Comparison of ENCODE assay signal across 1 cellular context in the genomic region with DNA sequence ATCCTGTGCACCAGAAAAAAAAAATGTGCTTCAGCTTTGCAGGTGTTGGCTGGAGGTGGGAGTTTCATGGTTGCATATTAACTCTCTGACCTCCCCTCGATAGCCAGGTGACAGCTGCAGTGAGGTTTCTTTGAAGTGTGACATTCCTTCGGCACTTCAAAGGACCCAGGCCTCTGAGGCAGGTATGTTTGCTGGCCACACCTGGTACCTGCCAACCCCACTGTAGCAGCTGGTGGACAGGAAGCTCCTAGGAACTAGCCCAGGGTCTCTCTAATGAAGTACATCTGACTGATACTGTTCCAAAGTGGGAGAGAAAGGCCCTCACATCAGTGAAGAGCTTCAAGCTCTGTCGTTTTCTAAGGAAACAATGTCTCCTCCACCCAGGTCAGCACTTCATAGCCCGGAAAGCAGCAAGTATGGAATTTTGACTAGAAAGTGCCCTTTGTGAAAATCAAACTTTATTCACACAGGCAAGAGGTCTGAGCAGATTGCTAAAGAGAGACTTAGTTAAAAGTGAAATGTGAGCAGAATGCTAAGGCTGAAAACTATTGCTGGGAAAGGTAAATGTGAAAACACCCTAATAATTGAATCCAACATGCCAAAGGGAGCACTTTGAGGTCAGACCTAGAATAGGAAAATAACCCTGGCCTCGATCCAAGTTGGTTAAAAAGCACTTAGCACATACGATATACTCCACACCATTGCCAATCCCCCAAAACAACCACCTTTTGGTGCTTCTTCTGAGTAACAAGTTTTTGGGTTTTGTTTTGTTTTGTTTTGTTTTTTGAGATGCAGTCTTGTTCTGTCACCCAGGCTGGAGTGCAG.
TF ChIP-seq lines count a peak whose summit lies in the region.

No MANE protein-coding gene starts in this region.

TF ChIP-seq in HepG2, 621 proteins besides CTCF, POLR2A, EP300 and RAD21 (continued from another document and continues in another):
- TF ChIP-seq, protein P1, sequence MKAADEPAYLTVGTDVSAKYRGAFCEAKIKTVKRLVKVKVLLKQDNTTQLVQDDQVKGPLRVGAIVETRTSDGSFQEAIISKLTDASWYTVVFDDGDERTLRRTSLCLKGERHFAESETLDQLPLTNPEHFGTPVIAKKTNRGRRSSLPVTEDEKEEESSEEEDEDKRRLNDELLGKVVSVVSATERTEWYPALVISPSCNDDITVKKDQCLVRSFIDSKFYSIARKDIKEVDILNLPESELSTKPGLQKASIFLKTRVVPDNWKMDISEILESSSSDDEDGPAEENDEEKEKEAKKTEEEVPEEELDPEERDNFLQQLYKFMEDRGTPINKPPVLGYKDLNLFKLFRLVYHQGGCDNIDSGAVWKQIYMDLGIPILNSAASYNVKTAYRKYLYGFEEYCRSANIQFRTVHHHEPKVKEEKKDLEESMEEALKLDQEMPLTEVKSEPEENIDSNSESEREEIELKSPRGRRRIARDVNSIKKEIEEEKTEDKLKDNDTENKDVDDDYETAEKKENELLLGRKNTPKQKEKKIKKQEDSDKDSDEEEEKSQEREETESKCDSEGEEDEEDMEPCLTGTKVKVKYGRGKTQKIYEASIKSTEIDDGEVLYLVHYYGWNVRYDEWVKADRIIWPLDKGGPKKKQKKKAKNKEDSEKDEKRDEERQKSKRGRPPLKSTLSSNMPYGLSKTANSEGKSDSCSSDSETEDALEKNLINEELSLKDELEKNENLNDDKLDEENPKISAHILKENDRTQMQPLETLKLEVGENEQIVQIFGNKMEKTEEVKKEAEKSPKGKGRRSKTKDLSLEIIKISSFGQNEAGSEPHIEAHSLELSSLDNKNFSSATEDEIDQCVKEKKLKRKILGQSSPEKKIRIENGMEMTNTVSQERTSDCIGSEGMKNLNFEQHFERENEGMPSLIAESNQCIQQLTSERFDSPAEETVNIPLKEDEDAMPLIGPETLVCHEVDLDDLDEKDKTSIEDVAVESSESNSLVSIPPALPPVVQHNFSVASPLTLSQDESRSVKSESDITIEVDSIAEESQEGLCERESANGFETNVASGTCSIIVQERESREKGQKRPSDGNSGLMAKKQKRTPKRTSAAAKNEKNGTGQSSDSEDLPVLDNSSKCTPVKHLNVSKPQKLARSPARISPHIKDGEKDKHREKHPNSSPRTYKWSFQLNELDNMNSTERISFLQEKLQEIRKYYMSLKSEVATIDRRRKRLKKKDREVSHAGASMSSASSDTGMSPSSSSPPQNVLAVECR (CRISPR knock-in tag; IDR thresholded peaks at IDR 0.05; ENCODE audit: borderline replicate concordance): no peak; the same call in 1 of the 2 replicates
- TF ChIP-seq, protein P2, sequence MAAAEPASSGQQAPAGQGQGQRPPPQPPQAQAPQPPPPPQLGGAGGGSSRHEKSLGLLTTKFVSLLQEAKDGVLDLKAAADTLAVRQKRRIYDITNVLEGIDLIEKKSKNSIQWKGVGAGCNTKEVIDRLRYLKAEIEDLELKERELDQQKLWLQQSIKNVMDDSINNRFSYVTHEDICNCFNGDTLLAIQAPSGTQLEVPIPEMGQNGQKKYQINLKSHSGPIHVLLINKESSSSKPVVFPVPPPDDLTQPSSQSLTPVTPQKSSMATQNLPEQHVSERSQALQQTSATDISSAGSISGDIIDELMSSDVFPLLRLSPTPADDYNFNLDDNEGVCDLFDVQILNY (CRISPR knock-in tag; conservative IDR thresholded peaks at IDR 0.05): no peak
- TF ChIP-seq KMT2A (CRISPR knock-in tag; IDR thresholded peaks at IDR 0.05) (no peak), NFE2L1 (CRISPR knock-in tag; IDR thresholded peaks at IDR 0.05; ENCODE audit: borderline replicate concordance) (no peak), ZFP62 (CRISPR knock-in tag; IDR thresholded peaks at IDR 0.05) (no peak), STAG1 (CRISPR knock-in tag; IDR thresholded peaks at IDR 0.05) (peak; percentile 28; the same call in 1 of the 2 replicates), ZNF547 (CRISPR knock-in tag; IDR thresholded peaks at IDR 0.05) (no peak), TP53 (CRISPR knock-in tag; conservative IDR thresholded peaks at IDR 0.05) (no peak), ZNF225 (CRISPR knock-in tag; IDR thresholded peaks at IDR 0.05) (no peak), RNF2 (conservative IDR thresholded peaks at IDR 0.05; ENCODE audit: low read depth) (no peak), ZSCAN30 (CRISPR knock-in tag; IDR thresholded peaks at IDR 0.05) (no peak), ZNF230 (CRISPR knock-in tag; IDR thresholded peaks at IDR 0.05) (no peak), AGO1 (IDR thresholded peaks at IDR 0.05; ENCODE audit: low read depth, low read length, poor library complexity, severe bottlenecking) (no peak), NR2F1 (CRISPR knock-in tag; IDR thresholded peaks at IDR 0.05) (no peak), ZFP90 (CRISPR knock-in tag; IDR thresholded peaks at IDR 0.05; ENCODE audit: borderline replicate concordance) (no peak), CREB1 (IDR thresholded peaks at IDR 0.05) (no peak), CREB1 (CRISPR knock-in tag; IDR thresholded peaks at IDR 0.05) (no peak), JDP2 (CRISPR knock-in tag; IDR thresholded peaks at IDR 0.05; ENCODE audit: borderline replicate concordance) (no peak), POLR2G (IDR thresholded peaks at IDR 0.05; ENCODE audit: low read depth, low read length) (no peak), SALL1 (CRISPR knock-in tag; IDR thresholded peaks at IDR 0.05) (peak; percentile 88), HHEX (CRISPR knock-in tag; IDR thresholded peaks at IDR 0.05) (no peak), ZNF562 (CRISPR knock-in tag; IDR thresholded peaks at IDR 0.05; ENCODE audit: borderline replicate concordance) (no peak), ZNF282 (IDR thresholded peaks at IDR 0.05; ENCODE audit: partially characterized antibody) (no peak), SMC3 (IDR thresholded peaks at IDR 0.05; ENCODE audit: low read length) (no peak), ETV5 (CRISPR knock-in tag; IDR thresholded peaks at IDR 0.05; ENCODE audit: borderline replicate concordance) (peak; percentile 73; the same call in 1 of the 2 replicates), SNAPC2 (CRISPR knock-in tag; IDR thresholded peaks at IDR 0.05) (no peak), ARNT2 (CRISPR knock-in tag; IDR thresholded peaks at IDR 0.05; ENCODE audit: low read depth) (no peak), MIXL1 (CRISPR knock-in tag; IDR thresholded peaks at IDR 0.05) (0 out of 2 replicates have a peak, but pooled peaks have one; percentile 27), PTBP1 (IDR thresholded peaks at IDR 0.05; ENCODE audit: low read depth, low read length, poor library complexity, severe bottlenecking) (no peak), CHCHD3 (CRISPR knock-in tag; IDR thresholded peaks at IDR 0.05) (no peak)
- TF ChIP-seq, protein P3, sequence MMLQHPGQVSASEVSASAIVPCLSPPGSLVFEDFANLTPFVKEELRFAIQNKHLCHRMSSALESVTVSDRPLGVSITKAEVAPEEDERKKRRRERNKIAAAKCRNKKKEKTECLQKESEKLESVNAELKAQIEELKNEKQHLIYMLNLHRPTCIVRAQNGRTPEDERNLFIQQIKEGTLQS (CRISPR knock-in tag; IDR thresholded peaks at IDR 0.05): 0 out of 2 replicates have a peak, but pooled peaks have one; percentile 38
- TF ChIP-seq, protein P4, sequence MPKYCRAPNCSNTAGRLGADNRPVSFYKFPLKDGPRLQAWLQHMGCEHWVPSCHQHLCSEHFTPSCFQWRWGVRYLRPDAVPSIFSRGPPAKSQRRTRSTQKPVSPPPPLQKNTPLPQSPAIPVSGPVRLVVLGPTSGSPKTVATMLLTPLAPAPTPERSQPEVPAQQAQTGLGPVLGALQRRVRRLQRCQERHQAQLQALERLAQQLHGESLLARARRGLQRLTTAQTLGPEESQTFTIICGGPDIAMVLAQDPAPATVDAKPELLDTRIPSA (CRISPR knock-in tag; IDR thresholded peaks at IDR 0.05; ENCODE audit: borderline replicate concordance): no peak
- TF ChIP-seq, protein P5, sequence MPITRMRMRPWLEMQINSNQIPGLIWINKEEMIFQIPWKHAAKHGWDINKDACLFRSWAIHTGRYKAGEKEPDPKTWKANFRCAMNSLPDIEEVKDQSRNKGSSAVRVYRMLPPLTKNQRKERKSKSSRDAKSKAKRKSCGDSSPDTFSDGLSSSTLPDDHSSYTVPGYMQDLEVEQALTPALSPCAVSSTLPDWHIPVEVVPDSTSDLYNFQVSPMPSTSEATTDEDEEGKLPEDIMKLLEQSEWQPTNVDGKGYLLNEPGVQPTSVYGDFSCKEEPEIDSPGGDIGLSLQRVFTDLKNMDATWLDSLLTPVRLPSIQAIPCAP (CRISPR knock-in tag; IDR thresholded peaks at IDR 0.05; ENCODE audit: low read depth): no peak
- TF ChIP-seq, protein P6, sequence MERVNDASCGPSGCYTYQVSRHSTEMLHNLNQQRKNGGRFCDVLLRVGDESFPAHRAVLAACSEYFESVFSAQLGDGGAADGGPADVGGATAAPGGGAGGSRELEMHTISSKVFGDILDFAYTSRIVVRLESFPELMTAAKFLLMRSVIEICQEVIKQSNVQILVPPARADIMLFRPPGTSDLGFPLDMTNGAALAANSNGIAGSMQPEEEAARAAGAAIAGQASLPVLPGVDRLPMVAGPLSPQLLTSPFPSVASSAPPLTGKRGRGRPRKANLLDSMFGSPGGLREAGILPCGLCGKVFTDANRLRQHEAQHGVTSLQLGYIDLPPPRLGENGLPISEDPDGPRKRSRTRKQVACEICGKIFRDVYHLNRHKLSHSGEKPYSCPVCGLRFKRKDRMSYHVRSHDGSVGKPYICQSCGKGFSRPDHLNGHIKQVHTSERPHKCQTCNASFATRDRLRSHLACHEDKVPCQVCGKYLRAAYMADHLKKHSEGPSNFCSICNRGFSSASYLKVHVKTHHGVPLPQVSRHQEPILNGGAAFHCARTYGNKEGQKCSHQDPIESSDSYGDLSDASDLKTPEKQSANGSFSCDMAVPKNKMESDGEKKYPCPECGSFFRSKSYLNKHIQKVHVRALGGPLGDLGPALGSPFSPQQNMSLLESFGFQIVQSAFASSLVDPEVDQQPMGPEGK (CRISPR knock-in tag; IDR thresholded peaks at IDR 0.05): no peak
- TF ChIP-seq, protein P7, sequence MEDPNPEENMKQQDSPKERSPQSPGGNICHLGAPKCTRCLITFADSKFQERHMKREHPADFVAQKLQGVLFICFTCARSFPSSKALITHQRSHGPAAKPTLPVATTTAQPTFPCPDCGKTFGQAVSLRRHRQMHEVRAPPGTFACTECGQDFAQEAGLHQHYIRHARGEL (CRISPR knock-in tag; IDR thresholded peaks at IDR 0.05): no peak
- TF ChIP-seq, protein P8, sequence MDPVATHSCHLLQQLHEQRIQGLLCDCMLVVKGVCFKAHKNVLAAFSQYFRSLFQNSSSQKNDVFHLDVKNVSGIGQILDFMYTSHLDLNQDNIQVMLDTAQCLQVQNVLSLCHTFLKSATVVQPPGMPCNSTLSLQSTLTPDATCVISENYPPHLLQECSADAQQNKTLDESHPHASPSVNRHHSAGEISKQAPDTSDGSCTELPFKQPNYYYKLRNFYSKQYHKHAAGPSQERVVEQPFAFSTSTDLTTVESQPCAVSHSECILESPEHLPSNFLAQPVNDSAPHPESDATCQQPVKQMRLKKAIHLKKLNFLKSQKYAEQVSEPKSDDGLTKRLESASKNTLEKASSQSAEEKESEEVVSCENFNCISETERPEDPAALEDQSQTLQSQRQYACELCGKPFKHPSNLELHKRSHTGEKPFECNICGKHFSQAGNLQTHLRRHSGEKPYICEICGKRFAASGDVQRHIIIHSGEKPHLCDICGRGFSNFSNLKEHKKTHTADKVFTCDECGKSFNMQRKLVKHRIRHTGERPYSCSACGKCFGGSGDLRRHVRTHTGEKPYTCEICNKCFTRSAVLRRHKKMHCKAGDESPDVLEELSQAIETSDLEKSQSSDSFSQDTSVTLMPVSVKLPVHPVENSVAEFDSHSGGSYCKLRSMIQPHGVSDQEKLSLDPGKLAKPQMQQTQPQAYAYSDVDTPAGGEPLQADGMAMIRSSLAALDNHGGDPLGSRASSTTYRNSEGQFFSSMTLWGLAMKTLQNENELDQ (CRISPR knock-in tag; IDR thresholded peaks at IDR 0.05; ENCODE audit: borderline replicate concordance): no peak
- TF ChIP-seq, protein P9, sequence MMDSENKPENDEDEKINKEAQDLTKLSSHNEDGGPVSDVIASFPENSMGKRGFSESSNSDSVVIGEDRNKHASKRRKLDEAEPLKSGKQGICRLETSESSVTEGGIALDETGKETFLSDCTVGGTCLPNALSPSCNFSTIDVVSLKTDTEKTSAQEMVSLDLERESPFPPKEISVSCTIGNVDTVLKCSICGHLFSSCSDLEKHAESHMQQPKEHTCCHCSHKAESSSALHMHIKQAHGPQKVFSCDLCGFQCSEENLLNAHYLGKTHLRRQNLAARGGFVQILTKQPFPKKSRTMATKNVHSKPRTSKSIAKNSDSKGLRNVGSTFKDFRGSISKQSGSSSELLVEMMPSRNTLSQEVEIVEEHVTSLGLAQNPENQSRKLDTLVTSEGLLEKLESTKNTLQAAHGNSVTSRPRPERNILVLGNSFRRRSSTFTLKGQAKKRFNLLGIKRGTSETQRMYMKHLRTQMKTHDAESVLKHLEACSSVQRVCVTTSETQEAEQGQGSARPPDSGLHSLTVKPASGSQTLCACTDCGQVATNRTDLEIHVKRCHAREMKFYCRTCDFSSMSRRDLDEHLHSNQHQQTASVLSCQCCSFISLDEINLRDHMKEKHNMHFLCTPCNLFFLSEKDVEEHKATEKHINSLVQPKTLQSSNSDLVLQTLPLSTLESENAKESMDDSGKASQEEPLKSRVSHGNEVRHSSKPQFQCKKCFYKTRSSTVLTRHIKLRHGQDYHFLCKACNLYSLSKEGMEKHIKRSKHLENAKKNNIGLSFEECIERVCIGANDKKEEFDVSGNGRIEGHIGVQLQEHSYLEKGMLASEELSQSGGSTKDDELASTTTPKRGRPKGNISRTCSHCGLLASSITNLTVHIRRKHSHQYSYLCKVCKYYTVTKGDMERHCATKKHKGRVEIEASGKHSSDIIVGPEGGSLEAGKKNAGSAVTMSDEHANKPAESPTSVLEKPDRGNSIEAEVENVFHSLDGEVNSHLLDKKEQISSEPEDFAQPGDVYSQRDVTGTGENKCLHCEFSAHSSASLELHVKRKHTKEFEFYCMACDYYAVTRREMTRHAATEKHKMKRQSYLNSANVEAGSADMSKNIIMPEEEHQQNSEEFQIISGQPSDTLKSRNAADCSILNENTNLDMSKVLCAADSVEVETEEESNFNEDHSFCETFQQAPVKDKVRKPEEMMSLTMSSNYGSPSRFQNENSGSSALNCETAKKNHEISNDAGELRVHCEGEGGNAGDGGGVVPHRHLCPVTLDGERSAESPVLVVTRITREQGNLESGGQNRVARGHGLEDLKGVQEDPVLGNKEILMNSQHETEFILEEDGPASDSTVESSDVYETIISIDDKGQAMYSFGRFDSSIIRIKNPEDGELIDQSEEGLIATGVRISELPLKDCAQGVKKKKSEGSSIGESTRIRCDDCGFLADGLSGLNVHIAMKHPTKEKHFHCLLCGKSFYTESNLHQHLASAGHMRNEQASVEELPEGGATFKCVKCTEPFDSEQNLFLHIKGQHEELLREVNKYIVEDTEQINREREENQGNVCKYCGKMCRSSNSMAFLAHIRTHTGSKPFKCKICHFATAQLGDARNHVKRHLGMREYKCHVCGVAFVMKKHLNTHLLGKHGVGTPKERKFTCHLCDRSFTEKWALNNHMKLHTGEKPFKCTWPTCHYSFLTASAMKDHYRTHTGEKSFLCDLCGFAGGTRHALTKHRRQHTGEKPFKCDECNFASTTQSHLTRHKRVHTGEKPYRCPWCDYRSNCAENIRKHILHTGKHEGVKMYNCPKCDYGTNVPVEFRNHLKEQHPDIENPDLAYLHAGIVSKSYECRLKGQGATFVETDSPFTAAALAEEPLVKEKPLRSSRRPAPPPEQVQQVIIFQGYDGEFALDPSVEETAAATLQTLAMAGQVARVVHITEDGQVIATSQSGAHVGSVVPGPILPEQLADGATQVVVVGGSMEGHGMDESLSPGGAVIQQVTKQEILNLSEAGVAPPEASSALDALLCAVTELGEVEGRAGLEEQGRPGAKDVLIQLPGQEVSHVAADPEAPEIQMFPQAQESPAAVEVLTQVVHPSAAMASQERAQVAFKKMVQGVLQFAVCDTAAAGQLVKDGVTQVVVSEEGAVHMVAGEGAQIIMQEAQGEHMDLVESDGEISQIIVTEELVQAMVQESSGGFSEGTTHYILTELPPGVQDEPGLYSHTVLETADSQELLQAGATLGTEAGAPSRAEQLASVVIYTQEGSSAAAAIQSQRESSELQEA (CRISPR knock-in tag; IDR thresholded peaks at IDR 0.05; ENCODE audit: not compliant biosample characterization): no peak
